8 cellular contexts compared by ENCODE assay signal in genomic region chr2:85611217-85611704, GRCh38.
DNase-seq lines count a peak whose midpoint lies in the region; ATAC-seq and TF ChIP-seq lines count a peak whose summit lies in the region.

No MANE protein-coding gene starts in this region.

- H3K4me2 ChIP-seq in OCI-LY1 (ENCODE audit: low read length): peak overlapping the region; percentile 93
- H3K4me2 ChIP-seq in parathyroid adenoma (ENCODE audit: low read length): peak overlapping the region; percentile 68

- no peaks in the 10 kb centered on the region for H4K20me1 ChIP-seq in OCI-LY1 (ENCODE audit: insufficient read depth, low read length)

- peak overlapping the region; percentile 78 for H3K9ac ChIP-seq in OCI-LY1 (ENCODE audit: low read length)
- peak overlapping the region; percentile 32 for H3K9ac ChIP-seq in parathyroid adenoma

- H3K9me3 ChIP-seq in OCI-LY1 (ENCODE audit: low read length) (no peaks in the 10 kb centered on the region), parathyroid adenoma (ENCODE audit: control insufficient read depth, low read length) (no peaks in the 10 kb centered on the region)

- H3K27me3 ChIP-seq in OCI-LY1 (ENCODE audit: insufficient read depth, low read length) (no peaks in the 10 kb centered on the region), parathyroid adenoma (ENCODE audit: control insufficient read depth, insufficient read depth, low read length) (no peaks in the 10 kb centered on the region)

- no peaks in the 10 kb centered on the region for H3F3A ChIP-seq in OCI-LY1 (ENCODE audit: insufficient read depth, low read length)

- H3K79me2 ChIP-seq in OCI-LY1 (ENCODE audit: insufficient read depth, low read length) (peaks cover 2% of the 10 kb centered on the region; the same call in 1 of the 2 replicates), parathyroid adenoma (peaks cover 5% of the 10 kb centered on the region)

- ATAC-seq in HG03442 (IDR thresholded peaks at IDR 0.05; ENCODE audit: unreplicated experiment): no peak
- ATAC-seq in GM19467 (IDR thresholded peaks at IDR 0.05; ENCODE audit: unreplicated experiment): no peak
- ATAC-seq in HG03432 (IDR thresholded peaks at IDR 0.05; ENCODE audit: unreplicated experiment): no peak

- peaks cover 25% of the 10 kb centered on the region for H3K36me3 ChIP-seq in OCI-LY1 (ENCODE audit: insufficient read depth, low read length)
- no peaks in the 10 kb centered on the region for H3K36me3 ChIP-seq in parathyroid adenoma (ENCODE audit: control insufficient read depth, insufficient read depth, low read length)

- H3K4me1 ChIP-seq in OCI-LY1 (ENCODE audit: insufficient read depth, low read length, severe bottlenecking) (peaks cover 21% of the 10 kb centered on the region), parathyroid adenoma (peaks cover 6% of the 10 kb centered on the region)

- H3K9me2 ChIP-seq in OCI-LY1 (ENCODE audit: low read depth, low read length): no peaks in the 10 kb centered on the region

- TF ChIP-seq CTCF in GM20000 (IDR thresholded peaks at IDR 0.05; ENCODE audit: extremely low read depth, missing control alignments) (no peak), OCI-LY1 (IDR thresholded peaks at IDR 0.05; ENCODE audit: low read length) (no peak), parathyroid adenoma (IDR thresholded peaks at IDR 0.05) (no peak)

- peak overlapping the region; percentile 77 for H3K4me3 ChIP-seq in OCI-LY1 (ENCODE audit: low read depth, low read length, poor library complexity, severe bottlenecking)
- H3K4me3 ChIP-seq in parathyroid adenoma (ENCODE audit: low read depth, low read length): peak overlapping the region; percentile 70

- DNase-seq in GM20000 (ENCODE audit: low spot score) (peak; percentile 36), epithelial cell of prostate (ENCODE audit: low read depth, low spot score) (no peak), NCI-H1105 treated with DMSO at 0.1 percent for 48 hours (lab: John Stamatoyannopoulos, UW) (no peak)

- H2AFZ ChIP-seq in OCI-LY1 (ENCODE audit: low read length) (no peak overlapping the region), parathyroid adenoma (peak overlapping the region; percentile 88)

- H3K27ac ChIP-seq in OCI-LY1 (ENCODE audit: low read depth, low read length, poor library complexity, severe bottlenecking) (no peak overlapping the region), epithelial cell of prostate (peak overlapping the region; percentile 70), parathyroid adenoma (peak overlapping the region; percentile 81)
